ENCODE assay signal across 8 cellular contexts in genomic region chr19:41398042-41398403, GRCh38. TPM values are rescaled to one million over a fixed set of nuclear protein-coding genes. Genes with fewer than 3 reads are reported as not detected.
DNase-seq lines count a peak whose midpoint lies in the region; ATAC-seq and TF ChIP-seq lines count a peak whose summit lies in the region.
"Had no signal": no experiment of that assay in that cellular context is flagged by ENCODE, and none has a peak within 500 bp of the region (broad histone marks: within the 10 kb centered on the region; RNA-seq: fewer than 3 reads in every experiment).

No MANE protein-coding gene starts in this region.

- no peak for TF ChIP-seq CTCF in HFFc6 (IDR thresholded peaks at IDR 0.05)
- no peak for TF ChIP-seq CTCF in activated B cell treated with CpG ODN at 0.5 μM for 24 hours (IDR thresholded peaks at IDR 0.05)
- TF ChIP-seq CTCF in hepatocyte (IDR thresholded peaks at IDR 0.05; ENCODE audit: poor library complexity): no peak

- H3K4me1 Mint-ChIP-seq in HFFc6 (ENCODE audit: low read depth) (peaks cover 44% of the 10 kb centered on the region), activated B cell treated with CpG ODN at 0.5 μM for 24 hours (peaks cover 47% of the 10 kb centered on the region)
- H3K4me1 Mint-ChIP-seq in stimulated activated effector memory CD8-positive, alpha-beta T cell treated with anti-CD3 and anti-CD28 coated beads, Interleukin-12 subunit alpha, Interleukin-12 subunit beta, amount 100 ng/mL, for 72 hours: peaks cover 57% of the 10 kb centered on the region

- no peaks in the 10 kb centered on the region for H4K20me1 ChIP-seq in hepatocyte (ENCODE audit: insufficient read depth, poor library complexity, severe bottlenecking)

- peak overlapping the region; percentile 89 for H3K27ac ChIP-seq in hepatocyte

- H3K27me3 ChIP-seq in hepatocyte: no peaks in the 10 kb centered on the region

- WGBS in hepatocyte (ENCODE audit: low lambda C conversion rate, missing lambda C conversion rate): 2% methylated on average over 5 of the region's 5 CpGs

- H3K4me2 ChIP-seq in hepatocyte: peak overlapping the region; percentile 94

- H3K9me3 Mint-ChIP-seq in HFFc6: no peaks in the 10 kb centered on the region
- no peaks in the 10 kb centered on the region for H3K9me3 Mint-ChIP-seq in activated B cell treated with CpG ODN at 0.5 μM for 24 hours
- no peaks in the 10 kb centered on the region for H3K9me3 Mint-ChIP-seq in stimulated activated effector memory CD8-positive, alpha-beta T cell treated with anti-CD3 and anti-CD28 coated beads, Interleukin-12 subunit alpha, Interleukin-12 subunit beta, amount 100 ng/mL, for 72 hours

- CTCF ChIA-PET in activated B cell treated with CpG ODN at 0.5 μM for 24 hours (lab: Charles Lee): no interaction called here

- H3K4me1 ChIP-seq in hepatocyte (ENCODE audit: insufficient read depth): peaks cover 3% of the 10 kb centered on the region

- H3K4me3 ChIP-seq in hepatocyte: peak overlapping the region; percentile 48

- H3K79me2 ChIP-seq in hepatocyte: peaks cover 31% of the 10 kb centered on the region

- H3K36me3 ChIP-seq in hepatocyte (replicated peaks; ENCODE audit: insufficient read depth, low read depth): no peaks in the 10 kb centered on the region

- no peaks in the 10 kb centered on the region for H3K27me3 Mint-ChIP-seq in HFFc6 (ENCODE audit: insufficient read depth)
- H3K27me3 Mint-ChIP-seq in activated B cell treated with CpG ODN at 0.5 μM for 24 hours: no peaks in the 10 kb centered on the region

- no peaks in the 10 kb centered on the region for H3K36me3 Mint-ChIP-seq in HFFc6 (ENCODE audit: low read depth)
- peaks cover 24% of the 10 kb centered on the region for H3K36me3 Mint-ChIP-seq in activated B cell treated with CpG ODN at 0.5 μM for 24 hours (ENCODE audit: low read depth)
- peaks cover 27% of the 10 kb centered on the region for H3K36me3 Mint-ChIP-seq in stimulated activated effector memory CD8-positive, alpha-beta T cell treated with anti-CD3 and anti-CD28 coated beads, Interleukin-12 subunit alpha, Interleukin-12 subunit beta, amount 100 ng/mL, for 72 hours

- ATAC-seq in activated B cell treated with CpG ODN at 0.5 μM for 24 hours (ENCODE audit: low read depth): no peak
- no peak for ATAC-seq in stimulated activated effector memory CD8-positive, alpha-beta T cell treated with anti-CD3 and anti-CD28 coated beads, Interleukin-12 subunit alpha, Interleukin-12 subunit beta, amount 100 ng/mL, for 72 hours
- ATAC-seq in GM18909 (IDR thresholded peaks at IDR 0.05; ENCODE audit: poor library complexity, unreplicated experiment): no peak
- ATAC-seq in HG02970 (IDR thresholded peaks at IDR 0.05; ENCODE audit: low FRiP score, unreplicated experiment): no peak

- no peaks in the 10 kb centered on the region for H3K9me2 ChIP-seq in hepatocyte (replicated peaks; ENCODE audit: insufficient read depth)

- H3K4me3 Mint-ChIP-seq in HFFc6: peak overlapping the region; percentile 98
- peak overlapping the region; percentile 98 for H3K4me3 Mint-ChIP-seq in activated B cell treated with CpG ODN at 0.5 μM for 24 hours
- peak overlapping the region; percentile 99 for H3K4me3 Mint-ChIP-seq in stimulated activated effector memory CD8-positive, alpha-beta T cell treated with anti-CD3 and anti-CD28 coated beads, Interleukin-12 subunit alpha, Interleukin-12 subunit beta, amount 100 ng/mL, for 72 hours

- no peaks in the 10 kb centered on the region for H3K9me3 ChIP-seq in hepatocyte (ENCODE audit: low read depth)

- H3K27ac Mint-ChIP-seq in HFFc6: peak overlapping the region; percentile 100
- peak overlapping the region; percentile 99 for H3K27ac Mint-ChIP-seq in activated B cell treated with CpG ODN at 0.5 μM for 24 hours
- peak overlapping the region; percentile 100 for H3K27ac Mint-ChIP-seq in stimulated activated effector memory CD8-positive, alpha-beta T cell treated with anti-CD3 and anti-CD28 coated beads, Interleukin-12 subunit alpha, Interleukin-12 subunit beta, amount 100 ng/mL, for 72 hours

- peak overlapping the region; percentile 2 for H2AFZ ChIP-seq in hepatocyte

- DNase-seq in HFFc6 (no peak), activated B cell treated with CpG ODN at 0.5 μM for 24 hours (no peak), hepatocyte (ENCODE audit: low spot score) (no peak), DMS79 treated with DMSO at 0.1 percent for 48 hours (lab: John Stamatoyannopoulos, UW) (no peak)
- no peak for DNase-seq in stimulated activated effector memory CD8-positive, alpha-beta T cell treated with anti-CD3 and anti-CD28 coated beads, Interleukin-12 subunit alpha, Interleukin-12 subunit beta, amount 100 ng/mL, for 72 hours (ENCODE audit: low spot score in 2 of 2)

- intact Hi-C loops in activated B cell treated with CpG ODN at 0.5 μM for 24 hours (cut with micrococcal nuclease): no loop called here

- POLR2A ChIA-PET in activated B cell treated with CpG ODN at 0.5 μM for 24 hours (lab: Charles Lee): interaction anchor here (1.0 to 1.3 kb wide), 3 partner anchors 34 to 148 kb away, joined by 3 to 5 read pairs (median 3); partner anchors contain the start of gene B9D2

RNA-seq across cellular contexts. Expression of gene BCKDHA, which starts 0.4 kb away (rescaled TPM):
- 10 to 100 TPM in 3 of 6 experiments, 1 to 10 TPM in 3; 7.8 to 17.6 (median 9.8) TPM for total RNA-seq in HFFc6 (2021; fragmentation: NEBNext Ultra II Directional; extraction: Animal tissue kit (Norgen Biotek cat#: 25700))
- 22.2 and 25.2 TPM in 2 replicates for total RNA-seq in activated B cell treated with CpG ODN at 0.5 μM for 24 hours
- 28.1 and 30.3 TPM in 2 replicates for total RNA-seq in hepatocyte
- polyA plus RNA-seq in hepatocyte: 30.3 and 39.6 TPM in 2 replicates

RNA-seq across cellular contexts. Expression of gene EXOSC5, which starts 0.9 kb away (rescaled TPM):
- 10 to 100 TPM; 16.5 to 23.5 (median 18.1) TPM for total RNA-seq in HFFc6 (2021; fragmentation: NEBNext Ultra II Directional; extraction: Animal tissue kit (Norgen Biotek cat#: 25700))
- total RNA-seq in activated B cell treated with CpG ODN at 0.5 μM for 24 hours: 30.1 and 31.6 TPM in 2 replicates
- 7.4 and 13.7 TPM in 2 replicates for total RNA-seq in hepatocyte
- 21.2 and 22.4 TPM in 2 replicates for polyA plus RNA-seq in hepatocyte

RNA-seq across cellular contexts. Expression of gene TMEM91, which starts 21.7 kb away (rescaled TPM):
- 1 to 10 TPM; 1.4 to 2.6 (median 1.7) TPM for total RNA-seq in HFFc6 (2021; fragmentation: NEBNext Ultra II Directional; extraction: Animal tissue kit (Norgen Biotek cat#: 25700))
- total RNA-seq in activated B cell treated with CpG ODN at 0.5 μM for 24 hours (3.7 and 4.6 TPM in 2 replicates), hepatocyte (23.6 and 27.5 TPM in 2 replicates)
- 51.8 and 55.7 TPM in 2 replicates for polyA plus RNA-seq in hepatocyte

RNA-seq across cellular contexts. Expression of gene B3GNT8, which starts 29.2 kb away (rescaled TPM):
- 1 to 10 TPM in 3 of 6 experiments, under 1 TPM in 3; 0.47 to 2.1 (median 0.99) TPM for total RNA-seq in HFFc6 (2021; fragmentation: NEBNext Ultra II Directional; extraction: Animal tissue kit (Norgen Biotek cat#: 25700))
- total RNA-seq in activated B cell treated with CpG ODN at 0.5 μM for 24 hours: 0.10 and 0.24 TPM in 2 replicates
- 5.3 and 9.2 TPM in 2 replicates for total RNA-seq in hepatocyte
- polyA plus RNA-seq in hepatocyte: 14.6 and 17.7 TPM in 2 replicates
- total RNA-seq: myocyte had no signal

RNA-seq across cellular contexts. Expression of gene B9D2, which starts 34.1 kb away (rescaled TPM):
- 1 to 10 TPM; 4.9 to 6.8 (median 6.3) TPM for total RNA-seq in HFFc6 (2021; fragmentation: NEBNext Ultra II Directional; extraction: Animal tissue kit (Norgen Biotek cat#: 25700))
- total RNA-seq in activated B cell treated with CpG ODN at 0.5 μM for 24 hours (11.7 and 14.2 TPM in 2 replicates), hepatocyte (5.3 and 6.0 TPM in 2 replicates)
- polyA plus RNA-seq in hepatocyte: 9.6 and 13.2 TPM in 2 replicates
